Comparison of ENCODE assay signal across 9 cellular contexts in genomic region chr6:138160329-138161117, GRCh38. TPM values are rescaled to one million over a fixed set of nuclear protein-coding genes. Genes with fewer than 3 reads are reported as not detected.
DNase-seq lines count a peak whose midpoint lies in the region; ATAC-seq and TF ChIP-seq lines count a peak whose summit lies in the region.
"Had no signal": no experiment of that assay in that cellular context is flagged by ENCODE, and none has a peak within 500 bp of the region (broad histone marks: within the 10 kb centered on the region; RNA-seq: fewer than 3 reads in every experiment).

No MANE protein-coding gene starts in this region.

- no peak overlapping the region for H3K9ac ChIP-seq in mammary epithelial cell (ENCODE audit: insufficient read depth, low read length)

- H3K4me3 ChIP-seq in mammary epithelial cell (replicated peaks in 1 of 3; ENCODE audit: insufficient read depth in 1 of 3, low read depth in 2 of 3, low read length in 3 of 3) (no peak overlapping the region), heart right ventricle (peak overlapping the region in 5 of 10 donors; percentile 70 to 90 (median 72))

- no peak for ATAC-seq in heart right ventricle

- no peaks in the 10 kb centered on the region for H4K20me1 ChIP-seq in mammary epithelial cell (ENCODE audit: insufficient read depth, low read length)

- TF ChIP-seq CTCF in mammary epithelial cell (conservative IDR thresholded peaks at IDR 0.05 in 1 of 2, IDR thresholded peaks at IDR 0.05 in 1 of 2; ENCODE audit: extremely low read depth in 1 of 2, insufficient read depth in 1 of 2, low read depth in 1 of 2, low read length in 2 of 2), result no peak
- no peak for TF ChIP-seq CTCF in neural crest cell (conservative IDR thresholded peaks at IDR 0.05)
- TF ChIP-seq CTCF in heart right ventricle (IDR thresholded peaks at IDR 0.05), result no peak

- H3K4me1 Mint-ChIP-seq in neural crest cell, result peaks cover 10% of the 10 kb centered on the region

- H3K27ac ChIP-seq in mammary epithelial cell (ENCODE audit: insufficient read depth, low read depth, low read length) (no peak overlapping the region), heart right ventricle (peak overlapping the region in 1 of 10 donors; percentile 41)

- H3K9me3 ChIP-seq in mammary epithelial cell (replicated peaks; ENCODE audit: insufficient read depth, low read length), result no peaks in the 10 kb centered on the region
- H3K9me3 ChIP-seq in heart right ventricle, result no peaks in the 10 kb centered on the region

- no peak overlapping the region for H3K4me2 ChIP-seq in mammary epithelial cell (ENCODE audit: insufficient read depth, low read depth, low read length)

- H2AFZ ChIP-seq in mammary epithelial cell (ENCODE audit: low read depth, low read length), result peak overlapping the region; percentile 96

- no TSS peak for BruUV-seq in mammary epithelial cell (replicated peaks; lab: Mats Ljungman, UMichigan)

- dilution Hi-C loops in mammary epithelial cell (cut with HindIII; ENCODE audit: low sequenced_read_pairs), result no loop called here

- no peaks in the 10 kb centered on the region for H3K79me2 ChIP-seq in mammary epithelial cell (ENCODE audit: insufficient read depth, low read length)

- H3K27me3 Mint-ChIP-seq in neural crest cell (ENCODE audit: low read depth), result peaks cover 77% of the 10 kb centered on the region

- in situ Hi-C loops in mammary epithelial cell (cut with MboI; ENCODE audit: low sequenced_read_pairs in 2 of 2), result no loop called here

- no peaks in the 10 kb centered on the region for H3K36me3 Mint-ChIP-seq in neural crest cell (ENCODE audit: low read depth)

- H3K27me3 ChIP-seq in mammary epithelial cell (ENCODE audit: insufficient read depth, low read length) (no peaks in the 10 kb centered on the region), heart right ventricle (peaks cover 0 to 79% (median 7%) of the 10 kb centered on the region in 7 donors)

- H3K4me1 ChIP-seq in mammary epithelial cell (ENCODE audit: insufficient read depth, low read length), result peaks cover 10% of the 10 kb centered on the region
- peaks cover 0 to 23% (median 16%) of the 10 kb centered on the region in 9 donors for H3K4me1 ChIP-seq in heart right ventricle

- DNase-seq in DMS79 treated with DMSO at 0.1 percent for 48 hours (lab: John Stamatoyannopoulos, UW), result peak; percentile 83
- DNase-seq in NCI-H1092 treated with DMSO at 0.1 percent for 48 hours (lab: John Stamatoyannopoulos, UW), result peak; percentile 47
- DNase-seq in mammary epithelial cell, result no peak
- no peak for DNase-seq in neural crest cell (ENCODE audit: low read depth, low spot score)
- DNase-seq in iPS-NIHi7 (ENCODE audit: extremely low spot score), result no peak
- DNase-seq in NCI-H2227 treated with DMSO at 0.1 percent for 48 hours (lab: John Stamatoyannopoulos, UW), result no peak
- no peak for DNase-seq in epidermal melanocyte (ENCODE audit: insufficient read length, low spot score)
- no peak for DNase-seq in heart right ventricle

- H3K9me3 Mint-ChIP-seq in neural crest cell, result no peaks in the 10 kb centered on the region

- intact Hi-C loops in mammary epithelial cell (cut with micrococcal nuclease) (no loop called here), heart right ventricle (cut with DNase I) (no loop called here)

- H3K27ac Mint-ChIP-seq in neural crest cell (ENCODE audit: unreplicated experiment), result no peak overlapping the region

- 75% methylated on average over 10 of the region's 12 CpGs for WGBS in mammary epithelial cell (ENCODE audit: low coverage, missing lambda C conversion rate)
- 71 to 72% methylated on average over 12 of the region's 12 CpGs for WGBS in heart right ventricle, 2 donors

- peak overlapping the region; percentile 73 for H3K4me3 Mint-ChIP-seq in neural crest cell

- CTCF ChIA-PET in mammary epithelial cell (lab: Charles Lee; ENCODE audit: low non-redundant PET), result no interaction called here

- H3K36me3 ChIP-seq in mammary epithelial cell (ENCODE audit: insufficient read depth, low read length), result no peaks in the 10 kb centered on the region
- no peaks in the 10 kb centered on the region for H3K36me3 ChIP-seq in heart right ventricle

RNA-seq across cellular contexts. Expression of gene ARFGEF3, which starts 1.2 kb away (rescaled TPM):
- total RNA-seq in mammary epithelial cell (1 to 10 TPM; 1.6 to 7.3 TPM), neural crest cell (0.23 and 0.30 TPM in 2 replicates), heart right ventricle (10 to 100 TPM in 2 of 10 donors, 1 to 10 TPM in 8; 1.1 to 11.1 (median 4.6) TPM)
- polyA plus RNA-seq in mammary epithelial cell (0.51 TPM), heart right ventricle (under 1 TPM; 0.33 to 0.73 TPM)
- 2.8 TPM for polyA minus RNA-seq in mammary epithelial cell

RNA-seq across cellular contexts. Expression of gene PERP, which starts 53.3 kb away (rescaled TPM):
- total RNA-seq in mammary epithelial cell, result 100 to 1,000 TPM; 266 to 424 TPM
- polyA plus RNA-seq in mammary epithelial cell, result 159 TPM
- polyA minus RNA-seq in mammary epithelial cell, result 226 TPM
- total RNA-seq in neural crest cell, result 3.0 and 3.3 TPM in 2 replicates
- total RNA-seq in heart right ventricle, result 10 to 100 TPM; 42.3 to 70.1 (median 56.7) TPM
- 10 to 100 TPM; 29.3 to 30.4 TPM for polyA plus RNA-seq in heart right ventricle

RNA-seq across cellular contexts. Expression of gene PBOV1, which starts 57.8 kb away (rescaled TPM):
- not detected for total RNA-seq in mammary epithelial cell
- not detected for polyA plus RNA-seq in mammary epithelial cell
- polyA minus RNA-seq in mammary epithelial cell, result not detected
- total RNA-seq in neural crest cell, result not detected in 2 replicates
- total RNA-seq in heart right ventricle, result not detected
- not detected for polyA plus RNA-seq in heart right ventricle
- total RNA-seq: mononuclear cell had no signal

Comparison
In these comparisons a context has a peak if more than half of its experiments do, and no peak if none do; other contexts are left out.
1. DNase-seq: peak in DMS79 treated with DMSO at 0.1 percent for 48 hours (single experiment) and NCI-H1092 treated with DMSO at 0.1 percent for 48 hours (single experiment); none in mammary epithelial cell (single experiment), neural crest cell (single experiment), iPS-NIHi7 (single experiment), NCI-H2227 treated with DMSO at 0.1 percent for 48 hours (single experiment), epidermal melanocyte (single experiment) and heart right ventricle (0 of 2).